ENCODE assay signal across 1 cellular context in genomic region chr7:77783111-77783510, GRCh38.
TF ChIP-seq lines count a peak whose summit lies in the region.

No MANE protein-coding gene starts in this region.

TF ChIP-seq in IMR-90, 13 proteins besides CTCF, POLR2A, EP300 and RAD21:
- TF ChIP-seq ELK1 (IDR thresholded peaks at IDR 0.05; ENCODE audit: borderline replicate concordance, low read depth, low read length) (no peak), MXI1 (IDR thresholded peaks at IDR 0.05; ENCODE audit: borderline replicate concordance, low read depth, low read length) (no peak), RFX5 (IDR thresholded peaks at IDR 0.05; ENCODE audit: low read depth, low read length) (no peak), USF2 (IDR thresholded peaks at IDR 0.05; ENCODE audit: low read depth, low read length) (no peak), FOS (IDR thresholded peaks at IDR 0.05; ENCODE audit: low read depth, low read length) (no peak), MAZ (IDR thresholded peaks at IDR 0.05; ENCODE audit: borderline replicate concordance, low read depth, low read length) (no peak), BHLHE40 (IDR thresholded peaks at IDR 0.05; ENCODE audit: low read depth, low read length) (no peak), SMC3 (IDR thresholded peaks at IDR 0.05; ENCODE audit: low read depth, low read length) (no peak), CEBPB (IDR thresholded peaks at IDR 0.05; ENCODE audit: low read depth, low read length) (no peak)
